ENCODE assay signal across 6 cellular contexts in the genomic region with DNA sequence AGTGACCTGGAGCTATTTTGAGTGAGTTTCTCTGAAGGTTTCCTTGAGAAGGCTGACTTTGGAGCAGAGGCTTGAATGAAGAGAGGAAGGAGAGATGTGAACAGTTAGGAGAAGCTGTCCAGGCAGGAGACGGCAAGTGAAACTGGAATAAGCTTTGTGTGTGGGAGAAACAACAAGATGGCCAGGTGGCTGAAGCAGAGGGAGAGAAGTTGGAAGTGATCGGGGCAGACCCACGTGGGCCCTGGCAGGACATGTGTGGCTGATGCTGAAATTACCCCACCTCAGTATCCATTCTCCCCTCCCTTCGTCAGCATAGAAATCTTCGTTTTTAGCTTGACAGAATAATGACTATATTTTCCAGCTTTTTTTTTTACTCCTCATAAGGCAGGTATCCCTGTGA.
"Had no signal": no experiment of that assay in that cellular context is flagged by ENCODE, and none has a peak within 500 bp of the region (broad histone marks: within the 10 kb centered on the region; RNA-seq: fewer than 3 reads in every experiment).

No MANE protein-coding gene starts in this region.

- DNase-seq: H9, HCEC 1CT, KG1 had no signal

- ATAC-seq: GM23338, HepG2, K562 had no signal

- H3K27ac Mint-ChIP-seq: GM23338, H9 had no signal

- H3K9me3 Mint-ChIP-seq: H9 had no signal

- H3K4me3 ChIP-seq: GM23338, K562 had no signal
